ENCODE assay signal across 9 cellular contexts in genomic region chr1:34681481-34682451, GRCh38.
DNase-seq lines count a peak whose midpoint lies in the region; ATAC-seq and TF ChIP-seq lines count a peak whose summit lies in the region.
"Had no signal": no experiment of that assay in that cellular context is flagged by ENCODE, and none has a peak within 500 bp of the region (broad histone marks: within the 10 kb centered on the region; RNA-seq: fewer than 3 reads in every experiment).

No MANE protein-coding gene starts in this region.

- ATAC-seq in left lung (peak; percentile 85), HG03520 (IDR thresholded peaks at IDR 0.05; ENCODE audit: unreplicated experiment) (no peak), GM18868 (IDR thresholded peaks at IDR 0.05; ENCODE audit: unreplicated experiment) (no peak)

- BruUV-seq in MCF 10A (replicated peaks; lab: Mats Ljungman, UMichigan): no TSS peak

- H3K27me3 ChIP-seq in left lung: no peaks in the 10 kb centered on the region

- H3K4me3 Mint-ChIP-seq in MCF 10A (ENCODE audit: unreplicated experiment): no peak overlapping the region

- no peaks in the 10 kb centered on the region for H3K36me3 Mint-ChIP-seq in MCF 10A (ENCODE audit: insufficient read depth, unreplicated experiment)
- H3K36me3 Mint-ChIP-seq: activated naive CD4-positive, alpha-beta T cell treated with anti-CD3 and anti-CD28 coated beads, Interleukin-2, amount 50 U/mL, for 72 hours had no signal

- H3K27me3 Mint-ChIP-seq in MCF 10A (ENCODE audit: insufficient read depth, unreplicated experiment): peaks cover 43% of the 10 kb centered on the region

- peak; percentile 69 for TF ChIP-seq CTCF in MCF 10A (IDR thresholded peaks at IDR 0.05; ENCODE audit: unreplicated experiment)
- peak; percentile 74 to 76 for TF ChIP-seq CTCF in left lung (IDR thresholded peaks at IDR 0.05)

- no peaks in the 10 kb centered on the region for H3K4me1 Mint-ChIP-seq in MCF 10A (ENCODE audit: insufficient read depth, unreplicated experiment)

- CTCF ChIA-PET in MCF 10A (lab: Yijun Ruan, JAX): interaction anchor here (0.6 to 2.0 kb wide), 26 partner anchors 9 to 1075 kb away, joined by 3 to 10 read pairs (median 4); no protein-coding TSS in a partner anchor

- no peaks in the 10 kb centered on the region for H3K9me3 Mint-ChIP-seq in MCF 10A (ENCODE audit: unreplicated experiment)
- H3K9me3 Mint-ChIP-seq: activated naive CD4-positive, alpha-beta T cell treated with anti-CD3 and anti-CD28 coated beads, Interleukin-2, amount 50 U/mL, for 72 hours had no signal

- intact Hi-C loops in MCF 10A (cut with micrococcal nuclease) (loop anchor here (10.0 kb wide), 1 partner anchor 173 kb away; the partner anchor contains the start of gene SMIM12), left lung (cut with DNase I) (no loop called here)

- H3K27ac Mint-ChIP-seq in MCF 10A (ENCODE audit: low read depth, unreplicated experiment): no peak overlapping the region
- H3K27ac Mint-ChIP-seq: activated naive CD4-positive, alpha-beta T cell treated with anti-CD3 and anti-CD28 coated beads, Interleukin-2, amount 50 U/mL, for 72 hours had no signal

- H3K4me1 ChIP-seq in left lung: no peaks in the 10 kb centered on the region

- H3K4me3 ChIP-seq in left lung: no peak overlapping the region

- H3K9me3 ChIP-seq in left lung: no peaks in the 10 kb centered on the region

- POLR2A ChIA-PET in MCF 10A (lab: Yijun Ruan, JAX): interaction anchor here (0.6 kb wide), 1 partner anchor 441 kb away, joined by 4 read pairs; no protein-coding TSS in a partner anchor

- no peak overlapping the region for H3K27ac ChIP-seq in left lung

- DNase-seq in EH (ENCODE audit: low read depth) (peak; percentile 26), HUDEP-2 (lab: John Stamatoyannopoulos, UW; ENCODE audit: unreplicated experiment in 76 of 76) (peak in 54 of 76 experiments; percentile 5 to 65 (median 32)), SK-N-DZ (ENCODE audit: low spot score) (peak; percentile 28), MCF 10A (ENCODE audit: unreplicated experiment) (peak; percentile 73), left lung (no peak)
- DNase-seq in stimulated activated CD8-positive, alpha-beta memory T cell treated with anti-CD3 and anti-CD28 coated beads, Interleukin-12 subunit alpha, Interleukin-12 subunit beta, amount 100 ng/mL, for 1 hour (ENCODE audit: low read depth): peak; percentile 21

- H3K36me3 ChIP-seq in left lung: no peaks in the 10 kb centered on the region

Comparison
In these comparisons a context has a peak if more than half of its experiments do, and no peak if none do; other contexts are left out.
1. DNase-seq: peak in EH (single experiment), HUDEP-2 (54 of 76), SK-N-DZ (single experiment), MCF 10A (single experiment) and stimulated activated CD8-positive, alpha-beta memory T cell treated with anti-CD3 and anti-CD28 coated beads, Interleukin-12 subunit alpha, Interleukin-12 subunit beta, amount 100 ng/mL, for 1 hour (single experiment); none in left lung (0 of 2).